In genomic region chr11:14908214-14908880, GRCh38 we compare ENCODE assay signal across 8 cellular contexts. TPM values are rescaled to one million over a fixed set of nuclear protein-coding genes. Genes with fewer than 3 reads are reported as not detected.
DNase-seq lines count a peak whose midpoint lies in the region; ATAC-seq and TF ChIP-seq lines count a peak whose summit lies in the region.

No MANE protein-coding gene starts in this region.

- no peak overlapping the region for H3K4me3 ChIP-seq in adipocyte (ENCODE audit: low read length)
- no peak overlapping the region for H3K4me3 ChIP-seq in suprapubic skin

- 25% methylated on average over 6 of the region's 6 CpGs for WGBS in suprapubic skin

- DNase-seq in stimulated activated CD4-positive, alpha-beta T cell treated with anti-CD3 and anti-CD28 coated beads, Interleukin-1b, Interleukin-23, amount 100 ng/mL, for 48 hours = peak; percentile 35
- no peak for DNase-seq in stimulated activated CD4-positive, alpha-beta T cell treated with anti-CD3 and anti-CD28 coated beads, Interleukin-2, amount 100 ng/mL, for 48 hours
- DNase-seq in NCI-H82 (lab: John Stamatoyannopoulos, UW) (peak; percentile 62), adipocyte (ENCODE audit: low read depth) (peak; percentile 54), islet precursor cell (peak; percentile 60), suprapubic skin (ENCODE audit: low spot score in 2 of 2) (no peak), HK-2 (ENCODE audit: unreplicated experiment) (no peak)

- no peak for TF ChIP-seq POLR2A in suprapubic skin (IDR thresholded peaks at IDR 0.05)

- no peaks in the 10 kb centered on the region for H3K36me3 ChIP-seq in adipocyte (ENCODE audit: control insufficient read depth, insufficient read depth, low read length, severe bottlenecking)
- H3K36me3 ChIP-seq in suprapubic skin = no peaks in the 10 kb centered on the region

- H3K27ac ChIP-seq in suprapubic skin = no peak overlapping the region

- peaks cover 22% of the 10 kb centered on the region for H3K4me1 ChIP-seq in adipocyte (ENCODE audit: control insufficient read depth, insufficient read depth, low read length)
- peaks cover 22% of the 10 kb centered on the region for H3K4me1 ChIP-seq in suprapubic skin

- ATAC-seq in HG03439 (IDR thresholded peaks at IDR 0.05; ENCODE audit: unreplicated experiment) = peak; percentile 23

- TF ChIP-seq EP300 in suprapubic skin (IDR thresholded peaks at IDR 0.05) = no peak

- no peak overlapping the region for H3K9ac ChIP-seq in adipocyte (ENCODE audit: low read length)

- no peaks in the 10 kb centered on the region for H3K9me3 ChIP-seq in adipocyte (ENCODE audit: control insufficient read depth, low read length)
- H3K9me3 ChIP-seq in suprapubic skin = no peaks in the 10 kb centered on the region

- H3K27me3 ChIP-seq in adipocyte (replicated peaks; ENCODE audit: control insufficient read depth, insufficient read depth, low read length) (peaks cover 5% of the 10 kb centered on the region), suprapubic skin (no peaks in the 10 kb centered on the region)

- TF ChIP-seq CTCF in suprapubic skin (IDR thresholded peaks at IDR 0.05) = peak; percentile 16 to 32

RNA-seq across cellular contexts. Expression of gene CYP2R1, which starts 16.3 kb away (rescaled TPM):
- total RNA-seq in suprapubic skin = 10 to 100 TPM; 14.0 to 41.3 (median 20.6) TPM

Comparison
In these comparisons a context has a peak if more than half of its experiments do, and no peak if none do; other contexts are left out.
1. DNase-seq: peak in stimulated activated CD4-positive, alpha-beta T cell treated with anti-CD3 and anti-CD28 coated beads, Interleukin-1b, Interleukin-23, amount 100 ng/mL, for 48 hours (single experiment), NCI-H82 (single experiment), adipocyte (single experiment) and islet precursor cell (single experiment); none in stimulated activated CD4-positive, alpha-beta T cell treated with anti-CD3 and anti-CD28 coated beads, Interleukin-2, amount 100 ng/mL, for 48 hours (0 of 2), suprapubic skin (0 of 2) and HK-2 (single experiment).